Comparison of ENCODE assay signal across 1 cellular context in genomic region chrX:13357925-13358324, GRCh38.
TF ChIP-seq lines count a peak whose summit lies in the region.

No MANE protein-coding gene starts in this region.

TF ChIP-seq in HepG2, 621 proteins besides CTCF, POLR2A, EP300 and RAD21:
- TF ChIP-seq FOXO1 (CRISPR knock-in tag; IDR thresholded peaks at IDR 0.05) = no peak
- no peak for TF ChIP-seq KMT2B (CRISPR knock-in tag; IDR thresholded peaks at IDR 0.05)
- TF ChIP-seq ZSCAN12 (CRISPR knock-in tag; IDR thresholded peaks at IDR 0.05) = no peak
